Comparison of ENCODE assay signal across 2 cellular contexts in genomic region chr3:139318431-139318816, GRCh38.
TF ChIP-seq lines count a peak whose summit lies in the region.

No MANE protein-coding gene starts in this region.

TF ChIP-seq in HepG2, 621 proteins besides CTCF, POLR2A, EP300 and RAD21:
- TF ChIP-seq LCORL (IDR thresholded peaks at IDR 0.05) (0 out of 2 replicates have a peak, but pooled peaks have one; percentile 60), LCORL (CRISPR knock-in tag; IDR thresholded peaks at IDR 0.05) (no peak), SYNCRIP (IDR thresholded peaks at IDR 0.05; ENCODE audit: insufficient read depth, low read depth, low read length) (no peak)

TF ChIP-seq in K562, 482 proteins besides CTCF, POLR2A, EP300 and RAD21:
- TF ChIP-seq NFRKB (IDR thresholded peaks at IDR 0.05; ENCODE audit: low read depth) (no peak), TRIM24 (IDR thresholded peaks at IDR 0.05) (no peak), FOXK1 (CRISPR knock-in tag; IDR thresholded peaks at IDR 0.05; ENCODE audit: borderline replicate concordance) (no peak), ETS2 (tag; IDR thresholded peaks at IDR 0.05; ENCODE audit: borderline replicate concordance, poor library complexity, severe bottlenecking) (no peak), NFIX (CRISPR knock-in tag; IDR thresholded peaks at IDR 0.05; ENCODE audit: low read depth) (peak; percentile 94), ZNF133 (CRISPR knock-in tag; IDR thresholded peaks at IDR 0.05) (no peak), SAFB2 (IDR thresholded peaks at IDR 0.05; ENCODE audit: borderline replicate concordance, low read depth, low read length, severe bottlenecking) (no peak), ZNF695 (CRISPR knock-in tag; IDR thresholded peaks at IDR 0.05) (no peak), ZNF431 (CRISPR knock-in tag; IDR thresholded peaks at IDR 0.05) (no peak), SMARCE1 (IDR thresholded peaks at IDR 0.05) (no peak), NCOA1 (IDR thresholded peaks at IDR 0.05; ENCODE audit: low read depth) (no peak), IFI16 (CRISPR knock-in tag; IDR thresholded peaks at IDR 0.05) (no peak), FUS (optimal IDR thresholded peaks at IDR 0.05; ENCODE audit: low read depth, low read length) (no peak), RERE (CRISPR knock-in tag; IDR thresholded peaks at IDR 0.05; ENCODE audit: borderline replicate concordance) (no peak), ZNF175 (CRISPR knock-in tag; IDR thresholded peaks at IDR 0.05; ENCODE audit: low read depth) (no peak), SMAD1 (IDR thresholded peaks at IDR 0.05; ENCODE audit: low read depth, low read length, partially characterized antibody) (peak; percentile 88), ZNF766 (CRISPR knock-in tag; conservative IDR thresholded peaks at IDR 0.05) (no peak), CCNT2 (IDR thresholded peaks at IDR 0.05; ENCODE audit: borderline replicate concordance, extremely low read depth, insufficient read length, low read depth, low read length) (no peak), TBP (optimal IDR thresholded peaks at IDR 0.05; ENCODE audit: low read depth, low read length) (peak; percentile 57), SIRT6 (IDR thresholded peaks at IDR 0.05; ENCODE audit: low read depth, low read length) (no peak), PBX2 (CRISPR knock-in tag; IDR thresholded peaks at IDR 0.05; ENCODE audit: low read depth) (no peak), PBX2 (tag; conservative IDR thresholded peaks at IDR 0.05; ENCODE audit: low read depth) (peak; percentile 73), MEIS2 (IDR thresholded peaks at IDR 0.05; ENCODE audit: partially characterized antibody) (peak; percentile 67), NFIC (IDR thresholded peaks at IDR 0.05) (peak; percentile 99), CBFA2T2 (conservative IDR thresholded peaks at IDR 0.05) (no peak), PCBP2 (IDR thresholded peaks at IDR 0.05; ENCODE audit: low read depth, low read length, poor library complexity, severe bottlenecking) (no peak), BHLHE40 (IDR thresholded peaks at IDR 0.05; ENCODE audit: low read length) (no peak), THAP7 (CRISPR knock-in tag; IDR thresholded peaks at IDR 0.05) (no peak), TFAM (CRISPR knock-in tag; conservative IDR thresholded peaks at IDR 0.05) (no peak), PKNOX1 (IDR thresholded peaks at IDR 0.05) (0 out of 2 replicates have a peak, but pooled peaks have one; percentile 38), ZNF507 (tag; conservative IDR thresholded peaks at IDR 0.05) (no peak), NR2C2 (CRISPR knock-in tag; IDR thresholded peaks at IDR 0.05) (no peak), NR2C2 (tag; IDR thresholded peaks at IDR 0.05) (no peak)
